In the genomic region with DNA sequence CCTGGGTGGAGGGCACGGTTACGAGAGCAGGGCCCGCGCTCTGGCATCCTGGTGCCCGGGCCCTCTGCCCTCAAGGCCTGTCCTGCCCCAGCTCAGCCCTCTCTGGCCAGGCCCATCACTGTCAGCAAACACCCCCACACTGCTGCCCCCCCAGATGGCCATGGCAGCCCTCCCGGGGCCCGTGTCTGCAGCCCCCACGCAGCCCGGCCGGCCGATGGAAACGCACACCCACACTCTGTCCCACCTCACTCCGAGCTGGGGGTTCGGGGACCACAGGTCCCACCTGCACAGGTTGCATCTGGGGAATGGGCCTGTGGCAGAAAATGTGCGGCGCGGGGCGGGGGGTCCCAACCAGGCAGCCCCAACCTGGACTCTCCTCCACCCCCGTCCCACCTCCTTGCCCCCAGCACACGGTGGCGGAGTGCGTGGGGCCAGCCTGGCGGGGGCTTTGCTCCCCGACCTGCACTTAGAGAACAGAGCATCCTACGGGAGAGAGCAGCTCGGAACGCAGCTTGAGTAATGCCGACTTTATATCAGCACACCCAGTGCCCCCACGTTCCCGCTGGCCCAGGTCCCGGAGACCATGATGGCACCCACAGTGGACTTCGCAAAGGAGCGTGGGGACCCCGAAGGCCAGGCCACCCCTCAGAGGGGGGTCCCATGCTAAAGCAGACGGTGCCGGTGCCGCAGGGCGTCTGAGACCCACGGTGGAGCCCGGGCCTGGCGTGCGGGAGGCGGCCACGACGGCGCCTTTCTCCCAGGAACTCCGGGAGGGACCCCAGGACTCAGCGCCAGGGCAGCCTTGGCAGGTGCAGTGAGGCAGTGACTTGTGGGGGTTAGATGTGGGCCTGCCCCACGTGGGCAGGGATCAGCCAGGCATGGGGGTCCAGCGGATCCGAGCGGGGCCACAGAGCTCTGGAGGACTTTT, we compare ENCODE assay signal across 1 cellular context.
TF ChIP-seq lines count a peak whose summit lies in the region.

No MANE protein-coding gene starts in this region.

TF ChIP-seq in GM23338, 12 proteins besides CTCF, POLR2A, EP300 and RAD21 (continued from another document):
- TF ChIP-seq, protein P1, sequence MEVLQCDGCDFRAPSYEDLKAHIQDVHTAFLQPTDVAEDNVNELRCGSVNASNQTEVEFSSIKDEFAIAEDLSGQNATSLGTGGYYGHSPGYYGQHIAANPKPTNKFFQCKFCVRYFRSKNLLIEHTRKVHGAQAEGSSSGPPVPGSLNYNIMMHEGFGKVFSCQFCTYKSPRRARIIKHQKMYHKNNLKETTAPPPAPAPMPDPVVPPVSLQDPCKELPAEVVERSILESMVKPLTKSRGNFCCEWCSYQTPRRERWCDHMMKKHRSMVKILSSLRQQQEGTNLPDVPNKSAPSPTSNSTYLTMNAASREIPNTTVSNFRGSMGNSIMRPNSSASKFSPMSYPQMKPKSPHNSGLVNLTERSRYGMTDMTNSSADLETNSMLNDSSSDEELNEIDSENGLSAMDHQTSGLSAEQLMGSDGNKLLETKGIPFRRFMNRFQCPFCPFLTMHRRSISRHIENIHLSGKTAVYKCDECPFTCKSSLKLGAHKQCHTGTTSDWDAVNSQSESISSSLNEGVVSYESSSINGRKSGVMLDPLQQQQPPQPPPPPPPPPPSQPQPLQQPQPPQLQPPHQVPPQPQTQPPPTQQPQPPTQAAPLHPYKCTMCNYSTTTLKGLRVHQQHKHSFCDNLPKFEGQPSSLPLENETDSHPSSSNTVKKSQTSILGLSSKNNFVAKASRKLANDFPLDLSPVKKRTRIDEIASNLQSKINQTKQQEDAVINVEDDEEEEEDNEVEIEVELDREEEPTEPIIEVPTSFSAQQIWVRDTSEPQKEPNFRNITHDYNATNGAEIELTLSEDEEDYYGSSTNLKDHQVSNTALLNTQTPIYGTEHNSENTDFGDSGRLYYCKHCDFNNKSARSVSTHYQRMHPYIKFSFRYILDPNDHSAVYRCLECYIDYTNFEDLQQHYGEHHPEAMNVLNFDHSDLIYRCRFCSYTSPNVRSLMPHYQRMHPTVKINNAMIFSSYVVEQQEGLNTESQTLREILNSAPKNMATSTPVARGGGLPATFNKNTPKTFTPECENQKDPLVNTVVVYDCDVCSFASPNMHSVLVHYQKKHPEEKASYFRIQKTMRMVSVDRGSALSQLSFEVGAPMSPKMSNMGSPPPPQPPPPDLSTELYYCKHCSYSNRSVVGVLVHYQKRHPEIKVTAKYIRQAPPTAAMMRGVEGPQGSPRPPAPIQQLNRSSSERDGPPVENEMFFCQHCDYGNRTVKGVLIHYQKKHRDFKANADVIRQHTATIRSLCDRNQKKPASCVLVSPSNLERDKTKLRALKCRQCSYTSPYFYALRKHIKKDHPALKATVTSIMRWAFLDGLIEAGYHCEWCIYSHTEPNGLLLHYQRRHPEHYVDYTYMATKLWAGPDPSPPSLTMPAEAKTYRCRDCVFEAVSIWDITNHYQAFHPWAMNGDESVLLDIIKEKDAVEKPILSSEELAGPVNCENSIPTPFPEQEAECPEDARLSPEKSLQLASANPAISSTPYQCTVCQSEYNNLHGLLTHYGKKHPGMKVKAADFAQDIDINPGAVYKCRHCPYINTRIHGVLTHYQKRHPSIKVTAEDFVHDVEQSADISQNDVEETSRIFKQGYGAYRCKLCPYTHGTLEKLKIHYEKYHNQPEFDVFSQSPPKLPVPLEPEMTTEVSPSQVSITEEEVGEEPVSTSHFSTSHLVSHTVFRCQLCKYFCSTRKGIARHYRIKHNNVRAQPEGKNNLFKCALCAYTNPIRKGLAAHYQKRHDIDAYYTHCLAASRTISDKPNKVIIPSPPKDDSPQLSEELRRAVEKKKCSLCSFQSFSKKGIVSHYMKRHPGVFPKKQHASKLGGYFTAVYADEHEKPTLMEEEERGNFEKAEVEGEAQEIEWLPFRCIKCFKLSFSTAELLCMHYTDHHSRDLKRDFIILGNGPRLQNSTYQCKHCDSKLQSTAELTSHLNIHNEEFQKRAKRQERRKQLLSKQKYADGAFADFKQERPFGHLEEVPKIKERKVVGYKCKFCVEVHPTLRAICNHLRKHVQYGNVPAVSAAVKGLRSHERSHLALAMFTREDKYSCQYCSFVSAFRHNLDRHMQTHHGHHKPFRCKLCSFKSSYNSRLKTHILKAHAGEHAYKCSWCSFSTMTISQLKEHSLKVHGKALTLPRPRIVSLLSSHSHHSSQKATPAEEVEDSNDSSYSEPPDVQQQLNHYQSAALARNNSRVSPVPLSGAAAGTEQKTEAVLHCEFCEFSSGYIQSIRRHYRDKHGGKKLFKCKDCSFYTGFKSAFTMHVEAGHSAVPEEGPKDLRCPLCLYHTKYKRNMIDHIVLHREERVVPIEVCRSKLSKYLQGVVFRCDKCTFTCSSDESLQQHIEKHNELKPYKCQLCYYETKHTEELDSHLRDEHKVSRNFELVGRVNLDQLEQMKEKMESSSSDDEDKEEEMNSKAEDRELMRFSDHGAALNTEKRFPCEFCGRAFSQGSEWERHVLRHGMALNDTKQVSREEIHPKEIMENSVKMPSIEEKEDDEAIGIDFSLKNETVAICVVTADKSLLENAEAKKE (CRISPR knock-in tag; IDR thresholded peaks at IDR 0.05), result no peak
- no peak for TF ChIP-seq EZH2phosphoT487 (IDR thresholded peaks at IDR 0.05; ENCODE audit: unreplicated experiment)
- no peak for TF ChIP-seq EZH2 (IDR thresholded peaks at IDR 0.05; ENCODE audit: low read depth, unreplicated experiment)
- TF ChIP-seq, protein P2, sequence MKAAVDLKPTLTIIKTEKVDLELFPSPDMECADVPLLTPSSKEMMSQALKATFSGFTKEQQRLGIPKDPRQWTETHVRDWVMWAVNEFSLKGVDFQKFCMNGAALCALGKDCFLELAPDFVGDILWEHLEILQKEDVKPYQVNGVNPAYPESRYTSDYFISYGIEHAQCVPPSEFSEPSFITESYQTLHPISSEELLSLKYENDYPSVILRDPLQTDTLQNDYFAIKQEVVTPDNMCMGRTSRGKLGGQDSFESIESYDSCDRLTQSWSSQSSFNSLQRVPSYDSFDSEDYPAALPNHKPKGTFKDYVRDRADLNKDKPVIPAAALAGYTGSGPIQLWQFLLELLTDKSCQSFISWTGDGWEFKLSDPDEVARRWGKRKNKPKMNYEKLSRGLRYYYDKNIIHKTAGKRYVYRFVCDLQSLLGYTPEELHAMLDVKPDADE (IDR thresholded peaks at IDR 0.05), result no peak
- TF ChIP-seq POLR2AphosphoS5 (IDR thresholded peaks at IDR 0.05; ENCODE audit: low read depth), result no peak
- no peak for TF ChIP-seq ZNF114 (CRISPR knock-in tag; IDR thresholded peaks at IDR 0.05)
- TF ChIP-seq ZNF331 (CRISPR knock-in tag; IDR thresholded peaks at IDR 0.05; ENCODE audit: low read depth), result no peak
- no peak for TF ChIP-seq STAT1 (IDR thresholded peaks at IDR 0.05; ENCODE audit: unreplicated experiment)
